In genomic region chr19:980133-980998, GRCh38 we compare ENCODE assay signal across 1 cellular context.
TF ChIP-seq lines count a peak whose summit lies in the region.

No MANE protein-coding gene starts in this region.

TF ChIP-seq in K562, 482 proteins besides CTCF, POLR2A, EP300 and RAD21 (continued from another document and continues in another):
- TF ChIP-seq THAP7 (CRISPR knock-in tag; IDR thresholded peaks at IDR 0.05) (no peak), STAG1 (CRISPR knock-in tag; IDR thresholded peaks at IDR 0.05; ENCODE audit: borderline replicate concordance) (no peak), MBD2 (IDR thresholded peaks at IDR 0.05; ENCODE audit: borderline replicate concordance, low read depth) (peak; percentile 68; the same call in 1 of the 2 replicates), EWSR1 (IDR thresholded peaks at IDR 0.05; ENCODE audit: borderline replicate concordance, low read depth, partially characterized antibody) (no peak), CC2D1A (IDR thresholded peaks at IDR 0.05) (no peak), ZBED1 (IDR thresholded peaks at IDR 0.05) (no peak), ADNP (tag; IDR thresholded peaks at IDR 0.05) (0 out of 2 replicates have a peak, but pooled peaks have one; percentile 3), HLTF (IDR thresholded peaks at IDR 0.05) (no peak), ZC3H8 (IDR thresholded peaks at IDR 0.05) (no peak), ZNF316 (IDR thresholded peaks at IDR 0.05) (no peak), NR2F6 (CRISPR knock-in tag; IDR thresholded peaks at IDR 0.05) (peak; percentile 97), ZC3H11A (IDR thresholded peaks at IDR 0.05; ENCODE audit: low read depth, low read length) (no peak), NFIX (CRISPR knock-in tag; IDR thresholded peaks at IDR 0.05; ENCODE audit: low read depth) (no peak), HDAC3 (IDR thresholded peaks at IDR 0.05; ENCODE audit: borderline replicate concordance, partially characterized antibody) (no peak), U2AF1 (optimal IDR thresholded peaks at IDR 0.05; ENCODE audit: low read depth, low read length) (no peak), RBM22 (IDR thresholded peaks at IDR 0.05; ENCODE audit: low read depth, low read length, poor library complexity, severe bottlenecking) (no peak), NFXL1 (CRISPR knock-in tag; IDR thresholded peaks at IDR 0.05) (no peak), CBX2 (IDR thresholded peaks at IDR 0.05; ENCODE audit: insufficient read depth, low read length, poor library complexity, severe bottlenecking) (no peak), NCOA1 (IDR thresholded peaks at IDR 0.05; ENCODE audit: low read depth) (peak; percentile 63; the same call in 1 of the 2 replicates), PCBP1 (IDR thresholded peaks at IDR 0.05; ENCODE audit: low read depth, low read length, poor library complexity, severe bottlenecking) (no peak), CBX5 (IDR thresholded peaks at IDR 0.05; ENCODE audit: borderline replicate concordance, low read depth) (no peak), GATAD2A (IDR thresholded peaks at IDR 0.05) (peak; percentile 90; the same call in 1 of the 2 replicates), MAFK (IDR thresholded peaks at IDR 0.05; ENCODE audit: low read length) (no peak; the same call in 1 of the 2 replicates), TCF7L2 (IDR thresholded peaks at IDR 0.05; ENCODE audit: low read depth, low read length) (no peak), ZBTB8A (IDR thresholded peaks at IDR 0.05; ENCODE audit: partially characterized antibody) (no peak), HNRNPUL1 (IDR thresholded peaks at IDR 0.05; ENCODE audit: low read length) (no peak), ZKSCAN1 (IDR thresholded peaks at IDR 0.05; ENCODE audit: low read depth, low read length) (no peak), HOXB6 (CRISPR knock-in tag; IDR thresholded peaks at IDR 0.05; ENCODE audit: borderline replicate concordance) (no peak), ZNF778 (CRISPR knock-in tag; IDR thresholded peaks at IDR 0.05) (no peak), L3MBTL2 (IDR thresholded peaks at IDR 0.05) (peak; percentile 83), HNRNPL (IDR thresholded peaks at IDR 0.05; ENCODE audit: low read depth, low read length) (no peak), CHD2 (IDR thresholded peaks at IDR 0.05; ENCODE audit: low read depth, low read length) (peak; percentile 75; the same call in 1 of the 2 replicates), FOXP1 (CRISPR knock-in tag; IDR thresholded peaks at IDR 0.05) (peak; percentile 85), NCOA4 (IDR thresholded peaks at IDR 0.05; ENCODE audit: partially characterized antibody) (no peak), ZNF23 (CRISPR knock-in tag; IDR thresholded peaks at IDR 0.05) (no peak), CBX3 (IDR thresholded peaks at IDR 0.05; ENCODE audit: borderline replicate concordance in 1 of 2, low read length in 2 of 2) (0 out of 3 replicates have a peak, but pooled peaks of 1 of the 2 experiments have one; percentile 15), CREB5 (CRISPR knock-in tag; IDR thresholded peaks at IDR 0.05) (no peak), DNMT1 (IDR thresholded peaks at IDR 0.05) (no peak), HNRNPLL (IDR thresholded peaks at IDR 0.05; ENCODE audit: low read depth, low read length, poor library complexity, severe bottlenecking) (no peak), RBM14 (IDR thresholded peaks at IDR 0.05; ENCODE audit: borderline replicate concordance, insufficient read depth, low read depth, low read length) (no peak), ZNF121 (CRISPR knock-in tag; conservative IDR thresholded peaks at IDR 0.05) (no peak), ZNF282 (CRISPR knock-in tag; IDR thresholded peaks at IDR 0.05) (no peak), GTF2B (IDR thresholded peaks at IDR 0.05; ENCODE audit: extremely low read depth, insufficient read length) (no peak), HMGN3 (IDR thresholded peaks at IDR 0.05; ENCODE audit: borderline replicate concordance, extremely low read depth, insufficient read length, low read depth, low read length) (peak; percentile 82), TAF15 (IDR thresholded peaks at IDR 0.05; ENCODE audit: low read depth, low read length) (no peak), POLR3A (IDR thresholded peaks at IDR 0.05; ENCODE audit: borderline replicate concordance, extremely low read depth, insufficient read depth, insufficient read length) (no peak), ZBTB7A (IDR thresholded peaks at IDR 0.05; ENCODE audit: borderline replicate concordance, control insufficient read depth, low read depth, low read length) (peak; percentile 85), JUN (IDR thresholded peaks at IDR 0.05; ENCODE audit: borderline replicate concordance, low read depth, low read length) (peak; percentile 45; the same call in 1 of the 2 replicates), JUN (CRISPR knock-in tag; IDR thresholded peaks at IDR 0.05; ENCODE audit: borderline replicate concordance) (peak; percentile 90; the same call in 1 of the 2 replicates), FIP1L1 (IDR thresholded peaks at IDR 0.05; ENCODE audit: low read depth, low read length, poor library complexity, severe bottlenecking) (peak; percentile 69), ZNF212 (CRISPR knock-in tag; IDR thresholded peaks at IDR 0.05) (no peak), NFE2L1 (tag; IDR thresholded peaks at IDR 0.05; ENCODE audit: borderline replicate concordance, low read depth) (no peak), CAMTA2 (CRISPR knock-in tag; conservative IDR thresholded peaks at IDR 0.05) (no peak), SNRNP70 (optimal IDR thresholded peaks at IDR 0.05; ENCODE audit: low read depth, low read length) (no peak), FUS (optimal IDR thresholded peaks at IDR 0.05; ENCODE audit: low read depth, low read length) (no peak), ZNF551 (CRISPR knock-in tag; IDR thresholded peaks at IDR 0.05) (no peak)
- TF ChIP-seq, protein P1, sequence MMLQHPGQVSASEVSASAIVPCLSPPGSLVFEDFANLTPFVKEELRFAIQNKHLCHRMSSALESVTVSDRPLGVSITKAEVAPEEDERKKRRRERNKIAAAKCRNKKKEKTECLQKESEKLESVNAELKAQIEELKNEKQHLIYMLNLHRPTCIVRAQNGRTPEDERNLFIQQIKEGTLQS (IDR thresholded peaks at IDR 0.05), result peak; percentile 47; the same call in 1 of the 2 replicates
- TF ChIP-seq, protein P1 (CRISPR knock-in tag; conservative IDR thresholded peaks at IDR 0.05), result no peak
- TF ChIP-seq, protein P2, sequence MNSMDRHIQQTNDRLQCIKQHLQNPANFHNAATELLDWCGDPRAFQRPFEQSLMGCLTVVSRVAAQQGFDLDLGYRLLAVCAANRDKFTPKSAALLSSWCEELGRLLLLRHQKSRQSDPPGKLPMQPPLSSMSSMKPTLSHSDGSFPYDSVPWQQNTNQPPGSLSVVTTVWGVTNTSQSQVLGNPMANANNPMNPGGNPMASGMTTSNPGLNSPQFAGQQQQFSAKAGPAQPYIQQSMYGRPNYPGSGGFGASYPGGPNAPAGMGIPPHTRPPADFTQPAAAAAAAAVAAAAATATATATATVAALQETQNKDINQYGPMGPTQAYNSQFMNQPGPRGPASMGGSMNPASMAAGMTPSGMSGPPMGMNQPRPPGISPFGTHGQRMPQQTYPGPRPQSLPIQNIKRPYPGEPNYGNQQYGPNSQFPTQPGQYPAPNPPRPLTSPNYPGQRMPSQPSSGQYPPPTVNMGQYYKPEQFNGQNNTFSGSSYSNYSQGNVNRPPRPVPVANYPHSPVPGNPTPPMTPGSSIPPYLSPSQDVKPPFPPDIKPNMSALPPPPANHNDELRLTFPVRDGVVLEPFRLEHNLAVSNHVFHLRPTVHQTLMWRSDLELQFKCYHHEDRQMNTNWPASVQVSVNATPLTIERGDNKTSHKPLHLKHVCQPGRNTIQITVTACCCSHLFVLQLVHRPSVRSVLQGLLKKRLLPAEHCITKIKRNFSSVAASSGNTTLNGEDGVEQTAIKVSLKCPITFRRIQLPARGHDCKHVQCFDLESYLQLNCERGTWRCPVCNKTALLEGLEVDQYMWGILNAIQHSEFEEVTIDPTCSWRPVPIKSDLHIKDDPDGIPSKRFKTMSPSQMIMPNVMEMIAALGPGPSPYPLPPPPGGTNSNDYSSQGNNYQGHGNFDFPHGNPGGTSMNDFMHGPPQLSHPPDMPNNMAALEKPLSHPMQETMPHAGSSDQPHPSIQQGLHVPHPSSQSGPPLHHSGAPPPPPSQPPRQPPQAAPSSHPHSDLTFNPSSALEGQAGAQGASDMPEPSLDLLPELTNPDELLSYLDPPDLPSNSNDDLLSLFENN (IDR thresholded peaks at IDR 0.05; ENCODE audit: low read depth in 2 of 2, low read length in 2 of 2), result 0 out of 4 replicates have a peak, but pooled peaks of 1 of the 2 experiments have one; percentile 22
- TF ChIP-seq, protein P3, sequence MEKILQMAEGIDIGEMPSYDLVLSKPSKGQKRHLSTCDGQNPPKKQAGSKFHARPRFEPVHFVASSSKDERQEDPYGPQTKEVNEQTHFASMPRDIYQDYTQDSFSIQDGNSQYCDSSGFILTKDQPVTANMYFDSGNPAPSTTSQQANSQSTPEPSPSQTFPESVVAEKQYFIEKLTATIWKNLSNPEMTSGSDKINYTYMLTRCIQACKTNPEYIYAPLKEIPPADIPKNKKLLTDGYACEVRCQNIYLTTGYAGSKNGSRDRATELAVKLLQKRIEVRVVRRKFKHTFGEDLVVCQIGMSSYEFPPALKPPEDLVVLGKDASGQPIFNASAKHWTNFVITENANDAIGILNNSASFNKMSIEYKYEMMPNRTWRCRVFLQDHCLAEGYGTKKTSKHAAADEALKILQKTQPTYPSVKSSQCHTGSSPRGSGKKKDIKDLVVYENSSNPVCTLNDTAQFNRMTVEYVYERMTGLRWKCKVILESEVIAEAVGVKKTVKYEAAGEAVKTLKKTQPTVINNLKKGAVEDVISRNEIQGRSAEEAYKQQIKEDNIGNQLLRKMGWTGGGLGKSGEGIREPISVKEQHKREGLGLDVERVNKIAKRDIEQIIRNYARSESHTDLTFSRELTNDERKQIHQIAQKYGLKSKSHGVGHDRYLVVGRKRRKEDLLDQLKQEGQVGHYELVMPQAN (IDR thresholded peaks at IDR 0.05; ENCODE audit: borderline replicate concordance), result peak; percentile 50; the same call in 1 of the 2 replicates
- TF ChIP-seq, protein P4, sequence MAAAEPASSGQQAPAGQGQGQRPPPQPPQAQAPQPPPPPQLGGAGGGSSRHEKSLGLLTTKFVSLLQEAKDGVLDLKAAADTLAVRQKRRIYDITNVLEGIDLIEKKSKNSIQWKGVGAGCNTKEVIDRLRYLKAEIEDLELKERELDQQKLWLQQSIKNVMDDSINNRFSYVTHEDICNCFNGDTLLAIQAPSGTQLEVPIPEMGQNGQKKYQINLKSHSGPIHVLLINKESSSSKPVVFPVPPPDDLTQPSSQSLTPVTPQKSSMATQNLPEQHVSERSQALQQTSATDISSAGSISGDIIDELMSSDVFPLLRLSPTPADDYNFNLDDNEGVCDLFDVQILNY (CRISPR knock-in tag; IDR thresholded peaks at IDR 0.05), result no peak
- TF ChIP-seq, protein P5, sequence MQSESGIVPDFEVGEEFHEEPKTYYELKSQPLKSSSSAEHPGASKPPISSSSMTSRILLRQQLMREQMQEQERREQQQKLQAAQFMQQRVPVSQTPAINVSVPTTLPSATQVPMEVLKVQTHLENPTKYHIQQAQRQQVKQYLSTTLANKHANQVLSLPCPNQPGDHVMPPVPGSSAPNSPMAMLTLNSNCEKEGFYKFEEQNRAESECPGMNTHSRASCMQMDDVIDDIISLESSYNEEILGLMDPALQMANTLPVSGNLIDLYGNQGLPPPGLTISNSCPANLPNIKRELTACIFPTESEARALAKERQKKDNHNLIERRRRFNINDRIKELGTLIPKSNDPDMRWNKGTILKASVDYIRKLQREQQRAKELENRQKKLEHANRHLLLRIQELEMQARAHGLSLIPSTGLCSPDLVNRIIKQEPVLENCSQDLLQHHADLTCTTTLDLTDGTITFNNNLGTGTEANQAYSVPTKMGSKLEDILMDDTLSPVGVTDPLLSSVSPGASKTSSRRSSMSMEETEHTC (IDR thresholded peaks at IDR 0.05), result no peak
- TF ChIP-seq, protein P6, sequence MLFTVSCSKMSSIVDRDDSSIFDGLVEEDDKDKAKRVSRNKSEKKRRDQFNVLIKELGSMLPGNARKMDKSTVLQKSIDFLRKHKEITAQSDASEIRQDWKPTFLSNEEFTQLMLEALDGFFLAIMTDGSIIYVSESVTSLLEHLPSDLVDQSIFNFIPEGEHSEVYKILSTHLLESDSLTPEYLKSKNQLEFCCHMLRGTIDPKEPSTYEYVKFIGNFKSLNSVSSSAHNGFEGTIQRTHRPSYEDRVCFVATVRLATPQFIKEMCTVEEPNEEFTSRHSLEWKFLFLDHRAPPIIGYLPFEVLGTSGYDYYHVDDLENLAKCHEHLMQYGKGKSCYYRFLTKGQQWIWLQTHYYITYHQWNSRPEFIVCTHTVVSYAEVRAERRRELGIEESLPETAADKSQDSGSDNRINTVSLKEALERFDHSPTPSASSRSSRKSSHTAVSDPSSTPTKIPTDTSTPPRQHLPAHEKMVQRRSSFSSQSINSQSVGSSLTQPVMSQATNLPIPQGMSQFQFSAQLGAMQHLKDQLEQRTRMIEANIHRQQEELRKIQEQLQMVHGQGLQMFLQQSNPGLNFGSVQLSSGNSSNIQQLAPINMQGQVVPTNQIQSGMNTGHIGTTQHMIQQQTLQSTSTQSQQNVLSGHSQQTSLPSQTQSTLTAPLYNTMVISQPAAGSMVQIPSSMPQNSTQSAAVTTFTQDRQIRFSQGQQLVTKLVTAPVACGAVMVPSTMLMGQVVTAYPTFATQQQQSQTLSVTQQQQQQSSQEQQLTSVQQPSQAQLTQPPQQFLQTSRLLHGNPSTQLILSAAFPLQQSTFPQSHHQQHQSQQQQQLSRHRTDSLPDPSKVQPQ (CRISPR knock-in tag; IDR thresholded peaks at IDR 0.05; ENCODE audit: borderline replicate concordance), result no peak
